In genomic region chr1:230979389-230979716, GRCh38 we compare ENCODE assay signal across 8 cellular contexts. TPM values are rescaled to one million over a fixed set of nuclear protein-coding genes. Genes with fewer than 3 reads are reported as not detected.
DNase-seq lines count a peak whose midpoint lies in the region; ATAC-seq, FAIRE-seq and TF ChIP-seq lines count a peak whose summit lies in the region.

No MANE protein-coding gene starts in this region.

- peaks cover 10 to 34% of the 10 kb centered on the region in 2 experiments for H4K20me1 ChIP-seq in H1 (replicated peaks in 1 of 2; ENCODE audit: control insufficient read depth in 1 of 2, insufficient read depth in 2 of 2, low read length in 2 of 2)

- no peak overlapping the region for H3K4ac ChIP-seq in H1 (replicated peaks; ENCODE audit: insufficient read length, low read depth, low read length)

- peak overlapping the region; percentile 53 for H3K27ac Mint-ChIP-seq in neural crest cell (ENCODE audit: unreplicated experiment)

- FAIRE-seq in H1 (lab: Jason Lieb, UNC): no peak

- H3K4me1 ChIP-seq in H1 (replicated peaks in 1 of 4; ENCODE audit: control insufficient read depth in 3 of 4, insufficient read depth in 4 of 4, low read length in 3 of 4): peaks cover 0 to 5% (median 2%) of the 10 kb centered on the region in 4 experiments; a peak in 4 of 7 replicates

- H3K27ac ChIP-seq in C4-2B (peak overlapping the region; percentile 82), H1 (ENCODE audit: low read depth, low read length) (no peak overlapping the region)

- H3K79me1 ChIP-seq in H1 (ENCODE audit: low read depth, low read length): no peaks in the 10 kb centered on the region

- peak overlapping the region; percentile 82 for H2AFZ ChIP-seq in H1 (ENCODE audit: low read length)

- no peak overlapping the region for H3K18ac ChIP-seq in H1 (ENCODE audit: extremely low read depth, low read length)

- no peaks in the 10 kb centered on the region for H3K9me3 ChIP-seq in H1 (ENCODE audit: insufficient read depth in 2 of 2, low read depth in 1 of 2, low read length in 1 of 2)

- POLR2A ChIA-PET in H1 (lab: Charles Lee; ENCODE audit: partially characterized antibody): no interaction called here

- H2BK120ac ChIP-seq in H1 (replicated peaks; ENCODE audit: low read depth, low read length): no peak overlapping the region

- TF ChIP-seq POLR2A in NB4 (IDR thresholded peaks at IDR 0.05; ENCODE audit: extremely low read depth, insufficient read length): no peak
- no peak for TF ChIP-seq POLR2A in H1 (IDR thresholded peaks at IDR 0.05; ENCODE audit: control extremely low read depth in 1 of 2, low read depth in 2 of 2, low read length in 2 of 2)

- H2BK12ac ChIP-seq in H1 (ENCODE audit: low read depth, low read length): no peak overlapping the region

- H3K4me3 Mint-ChIP-seq in neural crest cell: no peak overlapping the region

- no peak overlapping the region for H2BK5ac ChIP-seq in H1 (ENCODE audit: low read depth, low read length)

- no peaks in the 10 kb centered on the region for H3K9me3 Mint-ChIP-seq in neural crest cell

- H4K5ac ChIP-seq in H1 (ENCODE audit: insufficient read length, low read depth, low read length): no peak overlapping the region

- peaks cover 17 to 48% (median 29%) of the 10 kb centered on the region in 4 experiments for H3K27me3 ChIP-seq in H1 (replicated peaks in 1 of 4; ENCODE audit: control insufficient read depth in 3 of 4, extremely low read depth in 1 of 4, insufficient read depth in 3 of 4, low read length in 3 of 4)

- peaks cover 24% of the 10 kb centered on the region for H3K4me1 Mint-ChIP-seq in neural crest cell

- ATAC-seq in HG03520 (IDR thresholded peaks at IDR 0.05; ENCODE audit: unreplicated experiment): no peak
- no peak for ATAC-seq in GM21367 (IDR thresholded peaks at IDR 0.05; ENCODE audit: unreplicated experiment)
- no peak for ATAC-seq in GM19452 (IDR thresholded peaks at IDR 0.05; ENCODE audit: unreplicated experiment)

- no peaks in the 10 kb centered on the region; a peak in 1 of 4 replicates for H3K79me2 ChIP-seq in H1 (ENCODE audit: control insufficient read depth in 1 of 2, insufficient read depth in 2 of 2, low read length in 2 of 2)

- CTCF ChIA-PET in H1 (lab: Charles Lee; ENCODE audit: partially characterized antibody): interaction anchor here (0.6 to 1.6 kb wide), 4 partner anchors 14 to 232 kb away, joined by 3 to 6 read pairs (median 3); no protein-coding TSS in a partner anchor

- 18% methylated on average over 12 of the region's 12 CpGs; no CpG with 5 or more reads in 1 of the 2 experiments for WGBS in H1 (ENCODE audit: extremely low coverage in 1 of 2, insufficient coverage in 1 of 2, insufficient read length in 1 of 2, insufficient replicate concordance in 2 of 2, low coverage in 1 of 2, low lambda C conversion rate in 2 of 2, missing lambda C conversion rate in 1 of 2), 2 experiments

- peaks cover 6% of the 10 kb centered on the region for H3K23me2 ChIP-seq in H1 (ENCODE audit: low read depth, low read length)

- H3K14ac ChIP-seq in H1 (ENCODE audit: insufficient read length): no peak overlapping the region

- no peak for DNase-seq in NB4 (ENCODE audit: low read depth)
- no peak for DNase-seq in H1 (ENCODE audit: low read depth in 1 of 2, low spot score in 2 of 2)
- DNase-seq in neural crest cell (ENCODE audit: low read depth, low spot score): no peak
- DNase-seq in islet precursor cell: no peak

- H3K23ac ChIP-seq in H1 (ENCODE audit: insufficient read length): no peak overlapping the region

- peak overlapping the region; percentile 86 for H3K4me3 ChIP-seq in NB4 (ENCODE audit: low read depth, low read length)
- peak overlapping the region; percentile 60 to 93 (median 85) for H3K4me3 ChIP-seq in H1 (ENCODE audit: extremely low read depth in 1 of 4, insufficient read depth in 2 of 4, low read depth in 3 of 4, low read length in 4 of 4)

- peak overlapping the region; percentile 63 to 78 for H3K4me2 ChIP-seq in H1 (ENCODE audit: insufficient read depth in 1 of 2, low read depth in 2 of 2, low read length in 2 of 2)

- no peaks in the 10 kb centered on the region; a peak in 2 of 8 replicates for H3K36me3 ChIP-seq in H1 (ENCODE audit: control insufficient read depth in 2 of 4, insufficient read depth in 4 of 4, low read length in 3 of 4)

- no peak overlapping the region for H2BK15ac ChIP-seq in H1 (ENCODE audit: low read length)

- no peak overlapping the region for H4K91ac ChIP-seq in H1 (replicated peaks; ENCODE audit: insufficient read length, low read length)

- no peak for TF ChIP-seq RAD21 in H1 (IDR thresholded peaks at IDR 0.05 in 1 of 2, conservative IDR thresholded peaks at IDR 0.05 in 1 of 2; ENCODE audit: low read depth in 2 of 2, low read length in 2 of 2)

- no peaks in the 10 kb centered on the region for H3K36me3 Mint-ChIP-seq in neural crest cell (ENCODE audit: low read depth)

- no peak overlapping the region for H4K8ac ChIP-seq in H1 (ENCODE audit: extremely low read depth, insufficient read depth, low read length)

- no peak for TF ChIP-seq EP300 in H1 (IDR thresholded peaks at IDR 0.05; ENCODE audit: borderline replicate concordance in 1 of 2, low read depth in 2 of 2, low read length in 2 of 2)

- no peaks in the 10 kb centered on the region for H3K27me3 Mint-ChIP-seq in neural crest cell (ENCODE audit: low read depth)

- H3K9ac ChIP-seq in H1 (replicated peaks in 1 of 4; ENCODE audit: extremely low read depth in 1 of 4, low read depth in 3 of 4, low read length in 3 of 4): peak overlapping the region in 3 of 4 experiments; percentile 26 to 54 (median 48); a peak in 5 of 7 replicates

- no peak overlapping the region for H2BK20ac ChIP-seq in H1 (ENCODE audit: low read length)

- no peak overlapping the region for H3K56ac ChIP-seq in H1 (replicated peaks; ENCODE audit: insufficient read length, low read depth, low read length)

- H2AK5ac ChIP-seq in H1 (ENCODE audit: low read depth, low read length): no peak overlapping the region

- no peak for TF ChIP-seq CTCF in C4-2B (conservative IDR thresholded peaks at IDR 0.05)
- no peak for TF ChIP-seq CTCF in NB4 (IDR thresholded peaks at IDR 0.05; ENCODE audit: low read depth, low read length)
- TF ChIP-seq CTCF in H1 (IDR thresholded peaks at IDR 0.05; ENCODE audit: control extremely low read depth in 1 of 3, insufficient read depth in 1 of 3, low read depth in 1 of 3, low read length in 3 of 3): no peak
- no peak for TF ChIP-seq CTCF in neural crest cell (conservative IDR thresholded peaks at IDR 0.05)

TF ChIP-seq in H1, 55 proteins besides CTCF, POLR2A, EP300 and RAD21:
- TF ChIP-seq USF2 (IDR thresholded peaks at IDR 0.05; ENCODE audit: low read length) (no peak), ASH2L (IDR thresholded peaks at IDR 0.05; ENCODE audit: low read length) (no peak), NANOG (IDR thresholded peaks at IDR 0.05; ENCODE audit: insufficient read depth, low read depth, low read length, poor library complexity, severe bottlenecking) (no peak), E2F6 (IDR thresholded peaks at IDR 0.05) (no peak), SAP30 (IDR thresholded peaks at IDR 0.05; ENCODE audit: insufficient read depth, insufficient replicate concordance, low read length) (no peak), CBX5 (IDR thresholded peaks at IDR 0.05; ENCODE audit: low read depth, low read length) (no peak), SP1 (IDR thresholded peaks at IDR 0.05; ENCODE audit: low read depth, low read length) (no peak), FOSL1 (IDR thresholded peaks at IDR 0.05; ENCODE audit: insufficient read depth, low read depth, low read length) (no peak), CHD1 (IDR thresholded peaks at IDR 0.05; ENCODE audit: low read depth, low read length) (no peak), POU5F1 (IDR thresholded peaks at IDR 0.05; ENCODE audit: low read depth, low read length) (no peak), CTBP2 (IDR thresholded peaks at IDR 0.05; ENCODE audit: borderline replicate concordance, insufficient read depth, insufficient read length, low read length) (no peak), CBX8 (IDR thresholded peaks at IDR 0.05; ENCODE audit: borderline replicate concordance, low read depth, low read length) (no peak), GABPA (IDR thresholded peaks at IDR 0.05; ENCODE audit: borderline replicate concordance, insufficient read depth, low read length) (no peak)

RNA-seq across cellular contexts. Expression of gene ARV1, which starts 0.5 kb away (rescaled TPM):
- total RNA-seq in H1 (2021; fragmentation: NEBNext Ultra II Directional; extraction: Animal tissue kit (Norgen Biotek cat#: 25700)): 12.0 and 13.1 TPM in 2 replicates
- 6.9 and 13.4 TPM in 2 replicates for polyA plus RNA-seq in H1 (2011; rRNA removed)
- polyA plus RNA-seq in H1 (2011; cell fraction: cytosol; rRNA removed): 16.5 TPM
- 3.6 TPM for polyA plus RNA-seq in H1 (2011; cell fraction: nucleus; rRNA removed)
- 10.6 to 15.0 TPM (median 12.0 TPM) in 4 replicates for polyA plus RNA-seq in H1 (2012, experiment 1 of 2)
- polyA plus RNA-seq in H1 (2012, experiment 2 of 2): 2.2 TPM
- 21.7 TPM for polyA plus RNA-seq in H1 (2013, experiment 1 of 2)
- polyA plus RNA-seq in H1 (2013, experiment 2 of 2): 27.2 TPM
- polyA minus RNA-seq in H1 (2011; rRNA and poly(A)+ RNA removed): 6.8 and 9.2 TPM in 2 replicates
- polyA minus RNA-seq in H1 (2011; cell fraction: cytosol; rRNA and poly(A)+ RNA removed): 3.8 TPM
- 6.0 TPM for polyA minus RNA-seq in H1 (2011; cell fraction: nucleus; rRNA and poly(A)+ RNA removed)
- 19.2 and 19.5 TPM in 2 replicates for total RNA-seq in neural crest cell

RNA-seq across cellular contexts. Expression of gene TTC13, which starts 0.7 kb away (rescaled TPM):
- 7.1 and 8.3 TPM in 2 replicates for total RNA-seq in H1 (2021; fragmentation: NEBNext Ultra II Directional; extraction: Animal tissue kit (Norgen Biotek cat#: 25700))
- polyA plus RNA-seq in H1 (2011; rRNA removed): 2.5 and 3.1 TPM in 2 replicates
- polyA plus RNA-seq in H1 (2011; cell fraction: cytosol; rRNA removed): 3.7 TPM
- polyA plus RNA-seq in H1 (2011; cell fraction: nucleus; rRNA removed): 5.5 TPM
- polyA plus RNA-seq in H1 (2012, experiment 1 of 2): 4.8 to 9.4 TPM (median 5.6 TPM) in 4 replicates
- polyA plus RNA-seq in H1 (2012, experiment 2 of 2): 0.60 TPM
- polyA plus RNA-seq in H1 (2013, experiment 1 of 2): 9.8 TPM
- polyA plus RNA-seq in H1 (2013, experiment 2 of 2): 8.2 TPM
- 6.8 and 8.9 TPM in 2 replicates for polyA minus RNA-seq in H1 (2011; rRNA and poly(A)+ RNA removed)
- 2.7 TPM for polyA minus RNA-seq in H1 (2011; cell fraction: cytosol; rRNA and poly(A)+ RNA removed)
- polyA minus RNA-seq in H1 (2011; cell fraction: nucleus; rRNA and poly(A)+ RNA removed): 9.7 TPM
- total RNA-seq in neural crest cell: 19.7 and 20.9 TPM in 2 replicates
